Comparison of ENCODE assay signal across 29 cellular contexts in the genomic region with DNA sequence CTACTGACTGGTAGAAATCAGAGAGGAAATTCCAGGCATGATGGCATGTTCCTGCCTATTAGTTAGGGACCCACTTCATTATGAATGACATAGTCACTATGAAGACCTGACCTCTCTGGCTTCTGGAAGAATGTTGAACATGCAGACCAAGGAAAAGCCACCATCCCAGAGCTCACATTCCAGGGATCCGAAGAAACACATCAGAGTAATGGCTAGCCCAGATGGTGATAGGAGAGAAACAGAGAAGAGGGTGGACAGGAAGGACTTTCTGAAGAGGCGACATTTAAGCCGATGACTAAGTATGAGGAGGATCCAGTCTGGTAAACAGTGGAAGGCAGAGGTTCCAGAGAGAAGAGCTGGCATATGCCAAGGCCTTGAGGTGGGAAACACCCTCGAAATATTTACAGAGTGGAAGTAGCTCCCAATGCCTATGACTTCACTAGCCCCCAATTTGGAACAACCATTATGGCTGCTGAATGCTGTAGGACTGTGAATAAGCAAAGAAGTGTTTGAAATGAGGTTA.
"Had no signal": no experiment of that assay in that cellular context is flagged by ENCODE, and none has a peak within 500 bp of the region (broad histone marks: within the 10 kb centered on the region; RNA-seq: fewer than 3 reads in every experiment).

No MANE protein-coding gene starts in this region.

- H3K4me1 ChIP-seq: ascending aorta had no signal

- ATAC-seq: activated CD4-positive, alpha-beta T cell treated with anti-CD3 and anti-CD28 coated beads for 36 hours; activated CD4-positive, CD25-positive, alpha-beta regulatory T cell treated with anti-CD3 and anti-CD28 coated beads, Interleukin-2, amount 50 U/mL, for 24 hours; activated CD8-positive, alpha-beta memory T cell treated with anti-CD3 and anti-CD28 coated beads, Interleukin-2, amount 10 ng/mL, durations not matched to agents 7 days and 5 days; activated CD8-positive, alpha-beta T cell treated with anti-CD3 and anti-CD28 coated beads, Interleukin-2, amount 10 ng/mL, durations not matched to agents 7 days and 5 days; activated naive CD8-positive, alpha-beta T cell treated with anti-CD3 and anti-CD28 coated beads, Interleukin-2, amount 50 U/mL, for 24 hours; T-cell; WTC11 had no signal

- H3K27ac ChIP-seq: ascending aorta, cardiac muscle cell, WERI-Rb-1 had no signal

- H3K4me3 ChIP-seq: ascending aorta, cardiac muscle cell had no signal

- H3K36me3 ChIP-seq: ascending aorta, cardiac muscle cell, WERI-Rb-1 had no signal

- H3K27me3 ChIP-seq: ascending aorta had no signal

- DNase-seq: activated CD4-positive, alpha-beta memory T cell treated with anti-CD3 and anti-CD28 coated beads, Interleukin-2, amount 10 ng/mL, durations not matched to agents 7 days and 5 days; activated CD4-positive, alpha-beta T cell treated with anti-CD3 and anti-CD28 coated beads for 1 hour; activated CD4-positive, alpha-beta T cell treated with anti-CD3 and anti-CD28 coated beads for 36 hours; activated CD4-positive, alpha-beta T cell treated with anti-CD3 and anti-CD28 coated beads for 48 hours; activated CD4-positive, alpha-beta T cell treated with anti-CD3 and anti-CD28 coated beads, Interleukin-2, amount 10 ng/mL, durations not matched to agents 7 days and 5 days; activated CD4-positive, alpha-beta T cell treated with anti-CD3 and anti-CD28 coated beads, Interleukin-2, amount 50 U/mL, for 48 hours; activated CD4-positive, CD25-positive, alpha-beta regulatory T cell; activated CD8-positive, alpha-beta memory T cell treated with anti-CD3 and anti-CD28 coated beads for 24 hours; activated CD8-positive, alpha-beta memory T cell treated with anti-CD3 and anti-CD28 coated beads, Interleukin-2, amount 10 ng/mL, durations not matched to agents 7 days and 5 days; activated CD8-positive, alpha-beta memory T cell treated with anti-CD3 and anti-CD28 coated beads, Interleukin-2, amount 50 U/mL, for 48 hours; activated CD8-positive, alpha-beta T cell treated with anti-CD3 and anti-CD28 coated beads, Interleukin-2, amount 10 ng/mL, durations not matched to agents 7 days and 5 days; activated effector memory CD4-positive, alpha-beta T cell treated with Interleukin-2 at 50 U/mL for 16 hours; activated gamma-delta T cell; activated naive CD4-positive, alpha-beta T cell treated with anti-CD3 and anti-CD28 coated beads, Interleukin-2, amount 10 ng/mL, durations not matched to agents 7 days and 5 days; activated naive CD4-positive, alpha-beta T cell treated with Interleukin-2 at 50 U/mL for 16 hours; activated naive CD8-positive, alpha-beta T cell treated with anti-CD3 and anti-CD28 coated beads, Interleukin-2, amount 10 ng/mL, durations not matched to agents 7 days and 5 days; activated naive CD8-positive, alpha-beta T cell treated with anti-CD3 and anti-CD28 coated beads, Interleukin-2, amount 50 U/mL, for 24 hours; activated T-cell treated with anti-CD3 and anti-CD28 coated beads, Interleukin-2, amount 50 U/mL, for 24 hours; activated T-cell treated with anti-CD3 and anti-CD28 coated beads, Interleukin-2, amount 50 U/mL, for 48 hours; amygdala; central memory CD4-positive, alpha-beta T cell; T-cell; T-helper 2 cell; T-helper 9 cell; WERI-Rb-1 had no signal

- H3K9me3 ChIP-seq: ascending aorta had no signal
